Comparison of ENCODE assay signal across 14 cellular contexts in the genomic region with DNA sequence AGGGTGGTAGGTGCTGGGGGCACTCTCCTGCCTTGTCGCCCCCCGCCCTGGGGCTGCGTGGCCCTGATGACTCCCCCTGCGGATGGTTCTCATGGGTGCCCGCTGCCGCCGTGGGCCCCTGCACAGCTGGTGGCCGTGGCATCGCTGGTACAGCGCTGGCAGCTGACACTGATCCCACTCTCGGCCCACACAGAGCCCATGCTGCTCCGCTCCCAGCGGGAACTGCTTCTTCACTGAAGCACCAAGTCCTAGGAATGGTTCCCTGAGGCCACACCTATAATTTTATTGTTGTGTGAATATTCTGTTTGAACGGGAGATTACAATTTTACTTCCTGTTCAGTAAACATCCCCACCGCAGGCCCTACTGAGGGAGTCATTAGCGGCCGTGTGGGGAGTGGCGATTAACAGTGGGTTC.
DNase-seq lines count a peak whose midpoint lies in the region; ATAC-seq and TF ChIP-seq lines count a peak whose summit lies in the region.
"Had no signal": no experiment of that assay in that cellular context is flagged by ENCODE, and none has a peak within 500 bp of the region (broad histone marks: within the 10 kb centered on the region; RNA-seq: fewer than 3 reads in every experiment).

No MANE protein-coding gene starts in this region.

- TF ChIP-seq CTCF in Peyer's patch (IDR thresholded peaks at IDR 0.05), result no peak

- DNase-seq in DMS79 treated with DMSO at 0.1 percent for 48 hours (lab: John Stamatoyannopoulos, UW) (peak; percentile 17), DMS79 (lab: John Stamatoyannopoulos, UW) (no peak), CMK (ENCODE audit: low read depth) (peak; percentile 54), SW480 (ENCODE audit: low spot score) (peak; percentile 86), lung microvascular endothelial cell (ENCODE audit: low read depth in 2 of 2) (peak; percentile 58 to 74), SHP77 treated with DMSO at 0.1 percent for 48 hours (lab: John Stamatoyannopoulos, UW) (no peak), Peyer's patch (no peak)
- DNase-seq: 8988T; activated CD4-positive, alpha-beta T cell treated with anti-CD3 and anti-CD28 coated beads, Interleukin-2, amount 50 U/mL, for 48 hours; effector memory CD8-positive, alpha-beta T cell; GM23248; SK-N-SH had no signal

- no peaks in the 10 kb centered on the region for H3K36me3 ChIP-seq in Peyer's patch

- H3K4me3 ChIP-seq in Peyer's patch, result no peak overlapping the region
- H3K4me3 ChIP-seq: GM23248, smooth muscle cell had no signal

- no peaks in the 10 kb centered on the region for H3K27me3 ChIP-seq in Peyer's patch

- H3K4me1 ChIP-seq in Peyer's patch, result peaks cover 0 to 8% (median 0%) of the 10 kb centered on the region in 4 donors

- H3K9me3 ChIP-seq in Peyer's patch, result no peaks in the 10 kb centered on the region
- H3K9me3 ChIP-seq: SK-N-SH had no signal

- H3K27ac ChIP-seq in Peyer's patch, result peak overlapping the region in 2 of 4 donors; percentile 36 to 40
- H3K27ac ChIP-seq: GM23248 had no signal

- no peak for TF ChIP-seq POLR2A in Peyer's patch (IDR thresholded peaks at IDR 0.05)

- ATAC-seq in GM18858 (IDR thresholded peaks at IDR 0.05; ENCODE audit: unreplicated experiment), result no peak
- ATAC-seq: effector memory CD8-positive, alpha-beta T cell had no signal

Comparison
In these comparisons a context has a peak if more than half of its experiments do, and no peak if none do; other contexts are left out.
1. DNase-seq: peak in DMS79 treated with DMSO at 0.1 percent for 48 hours (single experiment), CMK (single experiment), SW480 (single experiment) and lung microvascular endothelial cell (2 of 2); none in DMS79 (single experiment), SHP77 treated with DMSO at 0.1 percent for 48 hours (single experiment) and Peyer's patch (0 of 3).